Comparison of ENCODE assay signal across 11 cellular contexts in genomic region chr1:203555484-203556046, GRCh38.
DNase-seq lines count a peak whose midpoint lies in the region; ATAC-seq and TF ChIP-seq lines count a peak whose summit lies in the region.
"Had no signal": no experiment of that assay in that cellular context is flagged by ENCODE, and none has a peak within 500 bp of the region (broad histone marks: within the 10 kb centered on the region; RNA-seq: fewer than 3 reads in every experiment).

No MANE protein-coding gene starts in this region.

- H3K27me3 ChIP-seq in adipocyte (replicated peaks; ENCODE audit: control insufficient read depth, insufficient read depth, low read length) = no peaks in the 10 kb centered on the region
- H3K27me3 ChIP-seq in iPS-18a (ENCODE audit: control insufficient read depth, insufficient read depth, low read length) = no peaks in the 10 kb centered on the region
- H3K27me3 ChIP-seq in body of pancreas = no peaks in the 10 kb centered on the region

- TF ChIP-seq POLR2A in body of pancreas (IDR thresholded peaks at IDR 0.05) = no peak

- H3K9me3 ChIP-seq in adipocyte (ENCODE audit: control insufficient read depth, low read length) = no peaks in the 10 kb centered on the region
- no peaks in the 10 kb centered on the region for H3K9me3 ChIP-seq in iPS-18a (ENCODE audit: control insufficient read depth, low read depth, low read length)
- H3K9me3 ChIP-seq in body of pancreas = no peaks in the 10 kb centered on the region

- TF ChIP-seq CTCF in AG10803 (conservative IDR thresholded peaks at IDR 0.05; ENCODE audit: low read length) (no peak), body of pancreas (IDR thresholded peaks at IDR 0.05) (no peak)

- DNase-seq in AG10803 (ENCODE audit: low read depth) = no peak
- no peak for DNase-seq in adipocyte (ENCODE audit: low read depth)
- DNase-seq in sciatic nerve (ENCODE audit: low spot score) = no peak
- no peak for DNase-seq in DMS153 treated with DMSO at 0.1 percent for 48 hours (lab: John Stamatoyannopoulos, UW; ENCODE audit: unreplicated experiment)
- no peak for DNase-seq in body of pancreas
- DNase-seq in NCI-H510A treated with DMSO at 0.1 percent for 48 hours (lab: John Stamatoyannopoulos, UW) = no peak
- DNase-seq: effector memory CD4-positive, alpha-beta T cell; NCI-H146 had no signal

- H3K4me3 ChIP-seq in AG10803 (ENCODE audit: low read length) = peak overlapping the region; percentile 43
- H3K4me3 ChIP-seq in adipocyte (ENCODE audit: low read length) = peak overlapping the region; percentile 66
- peak overlapping the region; percentile 5 for H3K4me3 ChIP-seq in iPS-18a (ENCODE audit: low read length)
- no peak overlapping the region for H3K4me3 ChIP-seq in body of pancreas

- H3K9ac ChIP-seq in adipocyte (ENCODE audit: low read length) = peak overlapping the region; percentile 88
- H3K9ac ChIP-seq in iPS-18a (ENCODE audit: low read length) = peak overlapping the region; percentile 19

- ATAC-seq in sciatic nerve (peak; percentile 18), HG02981 (IDR thresholded peaks at IDR 0.05; ENCODE audit: unreplicated experiment) (no peak), body of pancreas (no peak)

- peaks cover 51% of the 10 kb centered on the region for H3K4me1 ChIP-seq in adipocyte (ENCODE audit: control insufficient read depth, insufficient read depth, low read length)
- peaks cover 24% of the 10 kb centered on the region for H3K4me1 ChIP-seq in iPS-18a (ENCODE audit: control insufficient read depth, low read depth, low read length)
- peaks cover 4% of the 10 kb centered on the region for H3K4me1 ChIP-seq in body of pancreas

- no peak overlapping the region for H3K27ac ChIP-seq in iPS-18a (ENCODE audit: low read length)
- H3K27ac ChIP-seq in body of pancreas = no peak overlapping the region
- H3K27ac ChIP-seq: WERI-Rb-1 had no signal

- intact Hi-C loops in sciatic nerve (cut with DNase I) (no loop called here), body of pancreas (cut with DNase I) (no loop called here)

- WGBS in body of pancreas, 2 donors = 90 to 91% methylated on average over 9 of the region's 9 CpGs

- H3K36me3 ChIP-seq in adipocyte (ENCODE audit: control insufficient read depth, insufficient read depth, low read length, severe bottlenecking) (no peaks in the 10 kb centered on the region), iPS-18a (ENCODE audit: control insufficient read depth, low read depth, low read length) (no peaks in the 10 kb centered on the region), body of pancreas (replicated peaks in 1 of 2; ENCODE audit: insufficient read depth in 1 of 2, low read depth in 2 of 2) (no peaks in the 10 kb centered on the region)
- H3K36me3 ChIP-seq: WERI-Rb-1 had no signal

Comparison
In these comparisons a context has a peak if more than half of its experiments do, and no peak if none do; other contexts are left out.
1. H3K4me3 ChIP-seq: peak in AG10803 (single experiment), adipocyte (single experiment) and iPS-18a (single experiment); none in body of pancreas (0 of 2).